8 cellular contexts compared by ENCODE assay signal in the genomic region with DNA sequence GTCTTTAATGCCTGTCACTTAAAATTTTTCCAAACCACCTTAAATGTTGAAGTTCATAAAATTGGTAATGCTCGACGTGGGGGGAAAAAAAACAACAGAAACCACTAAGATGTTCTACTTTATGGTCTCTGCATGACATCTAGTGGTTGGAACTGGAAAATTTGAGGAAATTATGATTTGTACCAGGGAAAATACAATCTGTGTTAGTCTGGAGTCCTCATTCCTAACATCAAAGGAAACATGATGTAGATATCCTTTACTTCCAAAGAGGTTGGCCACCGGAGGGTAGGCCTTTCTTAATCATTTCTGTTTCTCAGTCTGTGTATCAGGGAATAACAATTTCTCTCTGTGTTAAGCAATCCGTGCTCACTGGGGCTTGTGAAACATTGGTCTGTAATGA.
DNase-seq lines count a peak whose midpoint lies in the region; ATAC-seq and TF ChIP-seq lines count a peak whose summit lies in the region.
"Not testable (repeated sequence)": the region's sequence is repeated elsewhere in the genome, so short reads cannot be mapped to it uniquely, and the experiment has no call there.

No MANE protein-coding gene starts in this region.

- ATAC-seq in body of pancreas: peak; percentile 71

- H3K4me3 ChIP-seq in GM12865 (ENCODE audit: low read depth, low read length); NB4 (ENCODE audit: low read depth, low read length); body of pancreas: not testable (repeated sequence)

- H3K36me3 ChIP-seq in body of pancreas (replicated peaks in 1 of 2; ENCODE audit: insufficient read depth in 1 of 2, low read depth in 2 of 2): not testable (repeated sequence)

- WGBS in body of pancreas, 2 donors: 16 to 20% methylated on average over 4 of the region's 4 CpGs

- not testable (repeated sequence) for H3K4me1 ChIP-seq in body of pancreas

- H3K27me3 ChIP-seq in body of pancreas: not testable (repeated sequence)

- H3K9me3 ChIP-seq in body of pancreas: not testable (repeated sequence)

- TF ChIP-seq CTCF in GM12865 (IDR thresholded peaks at IDR 0.05; ENCODE audit: insufficient read depth, low read depth, low read length, missing control alignments) (peak; percentile 11), NB4 (IDR thresholded peaks at IDR 0.05; ENCODE audit: low read depth, low read length) (peak; percentile 7), body of pancreas (IDR thresholded peaks at IDR 0.05) (peak in 6 of 7 experiments; percentile 33 to 75 (median 62))

- DNase-seq in A172 (ENCODE audit: low spot score): peak; percentile 44
- peak; percentile 5 for DNase-seq in GM12865 (ENCODE audit: low read depth)
- DNase-seq in NB4 (ENCODE audit: low read depth): peak; percentile 25
- peak; percentile 42 for DNase-seq in RKO (ENCODE audit: low spot score)
- DNase-seq in body of pancreas: peak in 1 of 4 donors; percentile 6
- peak; percentile 80 for DNase-seq in fibroblast of peridontal ligament (ENCODE audit: extremely low read depth)
- peak; percentile 64 for DNase-seq in kidney tubule cell (ENCODE audit: low spot score)
- DNase-seq in pulmonary artery endothelial cell (ENCODE audit: low read depth, low spot score): peak; percentile 2

- intact Hi-C loops in body of pancreas (cut with DNase I): not testable (repeated sequence)

- H3K27ac ChIP-seq in body of pancreas: not testable (repeated sequence)

- TF ChIP-seq POLR2A in NB4 (IDR thresholded peaks at IDR 0.05; ENCODE audit: extremely low read depth, insufficient read length); body of pancreas (IDR thresholded peaks at IDR 0.05): not testable (repeated sequence)

Comparison
In these comparisons a context has a peak if more than half of its experiments do, and no peak if none do; other contexts are left out.
1. CTCF ChIP-seq: peak in every context shown above with its lines; median percentile 62 in body of pancreas; 11 in GM12865; 7 in NB4.